8 cellular contexts compared by ENCODE assay signal in genomic region chr17:67364847-67365761, GRCh38. TPM values are rescaled to one million over a fixed set of nuclear protein-coding genes. Genes with fewer than 3 reads are reported as not detected.
A peak's percentile ranks its signal among the peaks of the same experiment; 100 is the strongest.
DNase-seq lines count a peak whose midpoint lies in the region; ATAC-seq, FAIRE-seq and TF ChIP-seq lines count a peak whose summit lies in the region.
"Had no signal": no experiment of that assay in that cellular context is flagged by ENCODE, and none has a peak within 500 bp of the region (broad histone marks: within the 10 kb centered on the region; RNA-seq: fewer than 3 reads in every experiment).

No MANE protein-coding gene starts in this region.

- TF ChIP-seq CTCF in VCaP (conservative IDR thresholded peaks at IDR 0.05), result no peak
- no peak for TF ChIP-seq CTCF in gastroesophageal sphincter (IDR thresholded peaks at IDR 0.05)

- ATAC-seq in HG02852 (IDR thresholded peaks at IDR 0.05; ENCODE audit: unreplicated experiment) (peak; percentile 8), gastroesophageal sphincter (no peak)

- H3K27me3 ChIP-seq in gastroesophageal sphincter (no peaks in the 10 kb centered on the region), small intestine (ENCODE audit: control insufficient read depth in 2 of 2, insufficient read depth in 2 of 2, low read length in 2 of 2) (no peaks in the 10 kb centered on the region)

- H3K27ac ChIP-seq in VCaP, result peak overlapping the region; percentile 88
- peak overlapping the region; percentile 66 to 95 (median 94) for H3K27ac ChIP-seq in gastroesophageal sphincter
- peak overlapping the region; percentile 60 to 90 for H3K27ac ChIP-seq in small intestine (ENCODE audit: low read depth in 1 of 2, low read length in 1 of 2)

- no peak for DNase-seq in small intestine
- DNase-seq in putamen (ENCODE audit: low spot score), result no peak
- no peak for DNase-seq in OCI-M1 (lab: John Stamatoyannopoulos, UW)
- no peak for DNase-seq in UCSD-AML1 (lab: John Stamatoyannopoulos, UW; ENCODE audit: unreplicated experiment)
- DNase-seq: NCI-H1417 treated with DMSO at 0.1 percent for 48 hours had no signal

- no peak for TF ChIP-seq EP300 in gastroesophageal sphincter (IDR thresholded peaks at IDR 0.05)

- H3K4me1 ChIP-seq in gastroesophageal sphincter (peaks cover 3 to 62% (median 30%) of the 10 kb centered on the region in 3 donors), small intestine (ENCODE audit: control insufficient read depth in 2 of 2, insufficient read depth in 1 of 2, low read depth in 1 of 2, low read length in 1 of 2) (peaks cover 2 to 8% of the 10 kb centered on the region in 2 donors)

- H3K9me3 ChIP-seq in gastroesophageal sphincter (no peaks in the 10 kb centered on the region), small intestine (ENCODE audit: control insufficient read depth, low read depth) (no peaks in the 10 kb centered on the region)

- H3K36me3 ChIP-seq in gastroesophageal sphincter (peaks cover 0 to 15% of the 10 kb centered on the region in 2 donors), small intestine (ENCODE audit: control insufficient read depth in 2 of 2, insufficient read depth in 2 of 2, low read length in 2 of 2) (no peaks in the 10 kb centered on the region)

- WGBS in gastroesophageal sphincter (ENCODE audit: low coverage in 1 of 2), 2 donors, result 51 to 63% methylated on average over 9 to 18 of the region's 26 CpGs
- 47 to 61% (median 51%) methylated on average over 25 to 26 of the region's 26 CpGs for WGBS in small intestine, 3 donors

- FAIRE-seq in small intestine (lab: Jason Lieb, UNC), result no peak

- TF ChIP-seq POLR2A in gastroesophageal sphincter (IDR thresholded peaks at IDR 0.05), result no peak

- H3K4me3 ChIP-seq in gastroesophageal sphincter (peak overlapping the region; percentile 77 to 83), small intestine (ENCODE audit: low read depth in 1 of 2, low read length in 2 of 2) (peak overlapping the region in 1 of 2 donors; percentile 71)

RNA-seq across cellular contexts. Expression of gene PSMD12, which starts 1.3 kb away (rescaled TPM):
- total RNA-seq in gastroesophageal sphincter, result 10 to 100 TPM; 28.3 to 47.3 (median 37.3) TPM
- polyA plus RNA-seq in small intestine, result 10 to 100 TPM; 12.5 to 17.4 (median 15.9) TPM

RNA-seq across cellular contexts. Expression of gene PITPNC1, which starts 12.0 kb away (rescaled TPM):
- 10 to 100 TPM in 3 of 4 donors, 1 to 10 TPM in 1; 7.6 to 30.1 (median 15.1) TPM for total RNA-seq in gastroesophageal sphincter
- 10 to 100 TPM in 1 of 3 donors, 1 to 10 TPM in 1, under 1 TPM in 1; 0.67 to 11.7 (median 3.5) TPM for polyA plus RNA-seq in small intestine
